ENCODE assay signal across 13 cellular contexts in genomic region chr15:64568765-64569164, GRCh38.
A peak's percentile ranks its signal among the peaks of the same experiment; 100 is the strongest.
DNase-seq lines count a peak whose midpoint lies in the region; ATAC-seq and TF ChIP-seq lines count a peak whose summit lies in the region.
"Had no signal": no experiment of that assay in that cellular context is flagged by ENCODE, and none has a peak within 500 bp of the region (broad histone marks: within the 10 kb centered on the region; RNA-seq: fewer than 3 reads in every experiment).

No MANE protein-coding gene starts in this region.

- H4K20me1 ChIP-seq in GM23248 (ENCODE audit: insufficient read depth) = 0 out of 2 replicates have a peak, but pooled peaks cover 3% of the 10 kb centered on the region

- H3K4me3 ChIP-seq in Peyer's patch (no peak overlapping the region), GM23248 (no peak overlapping the region), tibial nerve (no peak overlapping the region)
- H3K4me3 ChIP-seq: dorsolateral prefrontal cortex, heart right ventricle, right atrium auricular region, suprapubic skin had no signal

- in situ Hi-C loops in GM23248 (cut with MboI) = no loop called here

- no peak for TF ChIP-seq EP300 in tibial nerve (IDR thresholded peaks at IDR 0.05)

- peak; percentile 52 for ATAC-seq in GM18868 (IDR thresholded peaks at IDR 0.05; ENCODE audit: unreplicated experiment)
- ATAC-seq: heart right ventricle had no signal

- H3K27me3 Mint-ChIP-seq in T-helper 2 cell treated with Interferon-gamma antibody and Interleukin-4, amounts not matched to agents 5 μg/mL and 100 μg/mL, for 36 hours (ENCODE audit: low read depth) = no peaks in the 10 kb centered on the region
- H3K27me3 Mint-ChIP-seq in immature natural killer cell (ENCODE audit: low read depth in 3 of 3) = peaks cover 0 to 1% (median 0%) of the 10 kb centered on the region in 3 donors

- H3K27me3 ChIP-seq in Peyer's patch (no peaks in the 10 kb centered on the region), GM23248 (replicated peaks; ENCODE audit: insufficient read depth) (no peaks in the 10 kb centered on the region), tibial nerve (no peaks in the 10 kb centered on the region)
- H3K27me3 ChIP-seq: dorsolateral prefrontal cortex, heart right ventricle, right atrium auricular region, suprapubic skin had no signal

- H3K9me3 ChIP-seq in Peyer's patch (no peaks in the 10 kb centered on the region), GM23248 (ENCODE audit: low read depth) (no peaks in the 10 kb centered on the region), tibial nerve (no peaks in the 10 kb centered on the region)
- H3K9me3 ChIP-seq: heart right ventricle, right atrium auricular region, suprapubic skin had no signal

- peaks cover 31% of the 10 kb centered on the region for H3K36me3 Mint-ChIP-seq in T-helper 2 cell treated with Interferon-gamma antibody and Interleukin-4, amounts not matched to agents 5 μg/mL and 100 μg/mL, for 36 hours (ENCODE audit: low read depth)
- H3K36me3 Mint-ChIP-seq in immature natural killer cell = peaks cover 0 to 6% (median 5%) of the 10 kb centered on the region in 3 donors

- no peak for DNase-seq in T-helper 2 cell treated with Interferon-gamma antibody and Interleukin-4, amounts not matched to agents 5 μg/mL and 100 μg/mL, for 36 hours (ENCODE audit: low spot score)
- DNase-seq in immature natural killer cell = peak in 1 of 3 donors; percentile 2
- DNase-seq in Peyer's patch = no peak
- no peak for DNase-seq in GM23248
- DNase-seq in SKM-1 (lab: John Stamatoyannopoulos, UW; ENCODE audit: unreplicated experiment) = no peak
- no peak for DNase-seq in tibial nerve (ENCODE audit: low spot score in 2 of 2)
- DNase-seq: dorsolateral prefrontal cortex, heart right ventricle, NCI-H1092 treated with DMSO at 0.1 percent for 48 hours had no signal

- no peak for TF ChIP-seq POLR2A in Peyer's patch (IDR thresholded peaks at IDR 0.05)
- no peak for TF ChIP-seq POLR2A in tibial nerve (IDR thresholded peaks at IDR 0.05)

- peak overlapping the region; percentile 18 for H3K4me3 Mint-ChIP-seq in T-helper 2 cell treated with Interferon-gamma antibody and Interleukin-4, amounts not matched to agents 5 μg/mL and 100 μg/mL, for 36 hours
- H3K4me3 Mint-ChIP-seq in immature natural killer cell = peak overlapping the region in 1 of 5 donors; percentile 2

- H3K36me3 ChIP-seq in Peyer's patch = no peaks in the 10 kb centered on the region
- no peaks in the 10 kb centered on the region for H3K36me3 ChIP-seq in GM23248 (ENCODE audit: low read depth)
- no peaks in the 10 kb centered on the region for H3K36me3 ChIP-seq in tibial nerve
- H3K36me3 ChIP-seq: right atrium auricular region had no signal

- peaks cover 96% of the 10 kb centered on the region for H3K79me2 ChIP-seq in GM23248 (ENCODE audit: insufficient read depth)

- H3K4me1 ChIP-seq in Peyer's patch (peaks cover 0 to 5% (median 2%) of the 10 kb centered on the region in 4 donors), GM23248 (ENCODE audit: insufficient read depth) (no peaks in the 10 kb centered on the region), tibial nerve (peaks cover 0 to 21% (median 10%) of the 10 kb centered on the region in 4 donors)
- H3K4me1 ChIP-seq: right atrium auricular region had no signal

- peak overlapping the region; percentile 1; the same call in 1 of the 2 replicates for H3K27ac ChIP-seq in 22Rv1
- H3K27ac ChIP-seq in Peyer's patch = no peak overlapping the region
- no peak overlapping the region for H3K27ac ChIP-seq in GM23248
- no peak overlapping the region for H3K27ac ChIP-seq in tibial nerve
- H3K27ac ChIP-seq: heart right ventricle, right atrium auricular region, suprapubic skin had no signal

- H3F3A ChIP-seq in GM23248 (ENCODE audit: insufficient read depth) = peaks cover 2% of the 10 kb centered on the region

- no peak overlapping the region for H3K4me2 ChIP-seq in GM23248 (ENCODE audit: unreplicated experiment)

- H3K9me2 ChIP-seq in GM23248 (ENCODE audit: insufficient read depth) = no peaks in the 10 kb centered on the region

- H3K9me3 Mint-ChIP-seq in T-helper 2 cell treated with Interferon-gamma antibody and Interleukin-4, amounts not matched to agents 5 μg/mL and 100 μg/mL, for 36 hours = no peaks in the 10 kb centered on the region
- no peaks in the 10 kb centered on the region for H3K9me3 Mint-ChIP-seq in immature natural killer cell

- TF ChIP-seq CTCF in 22Rv1 (IDR thresholded peaks at IDR 0.05) (no peak), Peyer's patch (IDR thresholded peaks at IDR 0.05) (no peak), tibial nerve (IDR thresholded peaks at IDR 0.05) (no peak)

- no peak overlapping the region for H3K9ac ChIP-seq in GM23248

- no peak overlapping the region for H2AFZ ChIP-seq in GM23248

- H3K4me1 Mint-ChIP-seq in T-helper 2 cell treated with Interferon-gamma antibody and Interleukin-4, amounts not matched to agents 5 μg/mL and 100 μg/mL, for 36 hours (ENCODE audit: low read depth) = peaks cover 46% of the 10 kb centered on the region
- H3K4me1 Mint-ChIP-seq in immature natural killer cell = peaks cover 37 to 55% of the 10 kb centered on the region in 2 donors

- peak overlapping the region; percentile 39 for H3K27ac Mint-ChIP-seq in T-helper 2 cell treated with Interferon-gamma antibody and Interleukin-4, amounts not matched to agents 5 μg/mL and 100 μg/mL, for 36 hours
- H3K27ac Mint-ChIP-seq in immature natural killer cell = peak overlapping the region; percentile 1 to 66 (median 29)
